ENCODE assay signal across 2 cellular contexts in genomic region chr16:87682852-87683399, GRCh38.
TF ChIP-seq lines count a peak whose summit lies in the region.

No MANE protein-coding gene starts in this region.

TF ChIP-seq in GM23338, 12 proteins besides CTCF, POLR2A, EP300 and RAD21:
- TF ChIP-seq ZNF462 (CRISPR knock-in tag; IDR thresholded peaks at IDR 0.05) = no peak
- TF ChIP-seq ZNF331 (CRISPR knock-in tag; IDR thresholded peaks at IDR 0.05; ENCODE audit: low read depth) = no peak
- no peak for TF ChIP-seq EZH2phosphoT487 (IDR thresholded peaks at IDR 0.05; ENCODE audit: unreplicated experiment)
- TF ChIP-seq ETS1 (IDR thresholded peaks at IDR 0.05) = no peak
- TF ChIP-seq STAT1 (IDR thresholded peaks at IDR 0.05; ENCODE audit: unreplicated experiment) = no peak
- TF ChIP-seq EZH2 (IDR thresholded peaks at IDR 0.05; ENCODE audit: low read depth, unreplicated experiment) = no peak
- no peak for TF ChIP-seq REST (IDR thresholded peaks at IDR 0.05; ENCODE audit: unreplicated experiment)
- TF ChIP-seq CREB1 (CRISPR knock-in tag; IDR thresholded peaks at IDR 0.05; ENCODE audit: low read depth) = no peak
- TF ChIP-seq POLR2AphosphoS5 (IDR thresholded peaks at IDR 0.05; ENCODE audit: low read depth) = no peak
- TF ChIP-seq ZNF114 (CRISPR knock-in tag; IDR thresholded peaks at IDR 0.05) = no peak
- TF ChIP-seq NANOG (IDR thresholded peaks at IDR 0.05; ENCODE audit: borderline replicate concordance) = no peak
- no peak for TF ChIP-seq JUNB (IDR thresholded peaks at IDR 0.05; ENCODE audit: unreplicated experiment)

TF ChIP-seq in H1, 55 proteins besides CTCF, POLR2A, EP300 and RAD21:
- TF ChIP-seq NANOG (IDR thresholded peaks at IDR 0.05; ENCODE audit: insufficient read depth, low read depth, low read length, poor library complexity, severe bottlenecking) (no peak), TCF12 (IDR thresholded peaks at IDR 0.05; ENCODE audit: low read depth, low read length) (no peak)
